In the genomic region with DNA sequence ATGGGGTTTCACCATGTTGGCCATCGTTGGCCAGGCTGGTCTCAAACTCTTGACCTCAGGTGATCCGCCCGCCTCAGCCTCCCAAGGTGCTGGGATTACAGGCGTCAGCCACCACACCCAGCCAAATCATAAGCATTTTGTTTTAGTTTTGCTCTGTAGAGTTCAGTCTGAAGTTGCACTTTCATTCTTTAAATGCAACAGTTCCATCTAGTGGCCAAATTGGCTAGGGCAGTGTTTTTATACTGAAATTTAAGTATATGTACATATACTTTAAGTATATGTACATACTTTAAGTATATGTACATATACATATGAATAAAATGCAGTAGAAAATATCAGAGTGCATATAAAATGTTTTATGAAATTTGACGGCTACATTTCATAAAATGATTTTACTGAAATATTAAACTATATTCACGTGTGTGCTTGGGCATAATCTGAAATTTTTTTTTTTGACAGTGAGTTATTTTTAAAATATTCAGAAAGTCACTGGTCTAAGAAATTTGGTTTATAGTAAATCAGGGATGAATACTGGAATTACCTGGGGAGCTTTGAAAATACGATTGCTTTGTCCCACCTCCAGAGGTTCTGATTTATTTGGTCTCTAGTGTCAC, we compare ENCODE assay signal across 8 cellular contexts.
DNase-seq lines count a peak whose midpoint lies in the region; ATAC-seq, FAIRE-seq and TF ChIP-seq lines count a peak whose summit lies in the region.

No MANE protein-coding gene starts in this region.

- DNase-seq in DMS53 treated with DMSO at 0.1 percent for 48 hours (lab: John Stamatoyannopoulos, UW; ENCODE audit: unreplicated experiment) (peak; percentile 80), NCI-H345 (lab: John Stamatoyannopoulos, UW) (peak; percentile 67), amniotic epithelial cell (ENCODE audit: low read depth) (peak; percentile 50), tibial nerve (ENCODE audit: low spot score in 2 of 2) (peak in 1 of 2 donors; percentile 71), sciatic nerve (ENCODE audit: low spot score) (no peak)

- peaks cover 0 to 12% (median 2%) of the 10 kb centered on the region in 4 donors for H3K4me1 ChIP-seq in tibial nerve

- ATAC-seq in GM18909 (IDR thresholded peaks at IDR 0.05; ENCODE audit: poor library complexity, unreplicated experiment), result peak; percentile 57
- peak; percentile 70 for ATAC-seq in HG03108 (IDR thresholded peaks at IDR 0.05; ENCODE audit: unreplicated experiment)
- no peak for ATAC-seq in sciatic nerve

- peak; percentile 98 for FAIRE-seq in islet of Langerhans (lab: Jason Lieb, UNC)

- H3K4me3 ChIP-seq in tibial nerve, result no peak overlapping the region

- TF ChIP-seq EP300 in tibial nerve (IDR thresholded peaks at IDR 0.05), result no peak

- TF ChIP-seq POLR2A in tibial nerve (IDR thresholded peaks at IDR 0.05), result no peak

- no peaks in the 10 kb centered on the region for H3K9me3 ChIP-seq in tibial nerve

- peak; percentile 51 to 74 (median 57) for TF ChIP-seq CTCF in tibial nerve (IDR thresholded peaks at IDR 0.05)

- intact Hi-C loops in sciatic nerve (cut with DNase I), result no loop called here

- no peak overlapping the region for H3K27ac ChIP-seq in tibial nerve

- 45 to 47% methylated on average over 7 of the region's 7 CpGs for WGBS in tibial nerve, 2 donors

- H3K27me3 ChIP-seq in tibial nerve, result no peaks in the 10 kb centered on the region

- H3K36me3 ChIP-seq in tibial nerve, result no peaks in the 10 kb centered on the region
